Comparison of ENCODE assay signal across 10 cellular contexts in genomic region chr7:73624669-73625001, GRCh38. TPM values are rescaled to one million over a fixed set of nuclear protein-coding genes. Genes with fewer than 3 reads are reported as not detected.
A peak's percentile ranks its signal among the peaks of the same experiment; 100 is the strongest.
DNase-seq lines count a peak whose midpoint lies in the region; TF ChIP-seq lines count a peak whose summit lies in the region.
"Had no signal": no experiment of that assay in that cellular context is flagged by ENCODE, and none has a peak within 500 bp of the region (broad histone marks: within the 10 kb centered on the region; RNA-seq: fewer than 3 reads in every experiment).

No MANE protein-coding gene starts in this region.

- no peak overlapping the region for H2BK5ac ChIP-seq in mesenchymal stem cell (ENCODE audit: low read depth, low read length, poor library complexity, severe bottlenecking)

- peaks cover 37% of the 10 kb centered on the region for H3K27me3 Mint-ChIP-seq in activated naive CD4-positive, alpha-beta T cell treated with anti-CD3 and anti-CD28 coated beads, Interleukin-2, amount 50 U/mL, for 24 hours

- H3K4ac ChIP-seq in mesenchymal stem cell (ENCODE audit: low read depth in 1 of 2, low read length in 2 of 2) = no peak overlapping the region

- no peaks in the 10 kb centered on the region for H3K36me3 ChIP-seq in adipocyte (ENCODE audit: control insufficient read depth, insufficient read depth, low read length, severe bottlenecking)
- no peaks in the 10 kb centered on the region for H3K36me3 ChIP-seq in mesenchymal stem cell (ENCODE audit: control insufficient read depth in 1 of 2, insufficient read depth in 2 of 2, low read depth in 1 of 2, low read length in 2 of 2)
- H3K36me3 ChIP-seq in suprapubic skin = no peaks in the 10 kb centered on the region
- H3K36me3 ChIP-seq in transverse colon = no peaks in the 10 kb centered on the region

- H2BK15ac ChIP-seq in mesenchymal stem cell (ENCODE audit: low read depth, poor library complexity, severe bottlenecking) = peak overlapping the region; percentile 15

- no peaks in the 10 kb centered on the region for H3K4me1 Mint-ChIP-seq in activated naive CD4-positive, alpha-beta T cell treated with anti-CD3 and anti-CD28 coated beads, Interleukin-2, amount 50 U/mL, for 24 hours

- no peak for DNase-seq in activated naive CD4-positive, alpha-beta T cell treated with anti-CD3 and anti-CD28 coated beads, Interleukin-2, amount 50 U/mL, for 16 hours
- DNase-seq in adipocyte (ENCODE audit: low read depth) = no peak
- no peak for DNase-seq in mesenchymal stem cell
- DNase-seq in suprapubic skin (ENCODE audit: low spot score in 2 of 2) = no peak
- no peak for DNase-seq in GM19238 (ENCODE audit: insufficient read length, low spot score)
- no peak for DNase-seq in transverse colon
- DNase-seq in islet precursor cell = no peak
- DNase-seq: GOT3 had no signal

- no peak overlapping the region for H3K18ac ChIP-seq in mesenchymal stem cell (ENCODE audit: low read depth in 1 of 2, low read length in 2 of 2)

- H3K4me3 Mint-ChIP-seq in activated naive CD4-positive, alpha-beta T cell treated with anti-CD3 and anti-CD28 coated beads, Interleukin-2, amount 50 U/mL, for 24 hours = peak overlapping the region; percentile 33

- H3K79me1 ChIP-seq in mesenchymal stem cell (replicated peaks; ENCODE audit: low read length, poor library complexity, severe bottlenecking) = no peaks in the 10 kb centered on the region

- no peak for TF ChIP-seq POLR2A in suprapubic skin (IDR thresholded peaks at IDR 0.05)
- TF ChIP-seq POLR2A in transverse colon (IDR thresholded peaks at IDR 0.05) = no peak

- no peak overlapping the region for H2AFZ ChIP-seq in mesenchymal stem cell (ENCODE audit: low read depth, low read length)

- no peak overlapping the region for H3K23ac ChIP-seq in mesenchymal stem cell (ENCODE audit: low read length in 2 of 2)

- H3K9ac ChIP-seq in adipocyte (ENCODE audit: low read length) (no peak overlapping the region), mesenchymal stem cell (ENCODE audit: low read length) (no peak overlapping the region)

- H2AK5ac ChIP-seq in mesenchymal stem cell (ENCODE audit: low read length, severe bottlenecking) = no peak overlapping the region

- no peak for TF ChIP-seq EP300 in suprapubic skin (IDR thresholded peaks at IDR 0.05)
- TF ChIP-seq EP300 in transverse colon (IDR thresholded peaks at IDR 0.05; ENCODE audit: low read depth) = no peak

- H3K27me3 ChIP-seq in adipocyte (replicated peaks; ENCODE audit: control insufficient read depth, insufficient read depth, low read length) = peaks cover 12% of the 10 kb centered on the region
- H3K27me3 ChIP-seq in mesenchymal stem cell (ENCODE audit: control insufficient read depth in 1 of 2, insufficient read depth in 1 of 2, low read length in 2 of 2) = peaks cover 68 to 70% of the 10 kb centered on the region in 2 experiments
- H3K27me3 ChIP-seq in suprapubic skin = peaks cover 54% of the 10 kb centered on the region
- peaks cover 73% of the 10 kb centered on the region for H3K27me3 ChIP-seq in transverse colon

- no peak overlapping the region for H3K27ac Mint-ChIP-seq in activated naive CD4-positive, alpha-beta T cell treated with anti-CD3 and anti-CD28 coated beads, Interleukin-2, amount 50 U/mL, for 24 hours
- H3K27ac Mint-ChIP-seq: memory B cell had no signal

- no peak overlapping the region for H4K8ac ChIP-seq in mesenchymal stem cell (ENCODE audit: low read length)

- H4K91ac ChIP-seq in mesenchymal stem cell (ENCODE audit: low read length) = no peak overlapping the region

- H3K9me3 ChIP-seq in adipocyte (ENCODE audit: control insufficient read depth, low read length) = no peaks in the 10 kb centered on the region
- H3K9me3 ChIP-seq in mesenchymal stem cell (ENCODE audit: control insufficient read depth, low read length) = no peaks in the 10 kb centered on the region
- H3K9me3 ChIP-seq in suprapubic skin = no peaks in the 10 kb centered on the region
- H3K9me3 ChIP-seq in transverse colon = no peaks in the 10 kb centered on the region

- H2BK120ac ChIP-seq in mesenchymal stem cell (ENCODE audit: low read depth, low read length) = no peak overlapping the region

- peaks cover 17% of the 10 kb centered on the region for H3K4me1 ChIP-seq in adipocyte (ENCODE audit: control insufficient read depth, insufficient read depth, low read length)
- peaks cover 17% of the 10 kb centered on the region for H3K4me1 ChIP-seq in mesenchymal stem cell (ENCODE audit: control insufficient read depth, insufficient read depth, low read depth, low read length)
- H3K4me1 ChIP-seq in suprapubic skin = peaks cover 29% of the 10 kb centered on the region
- H3K4me1 ChIP-seq in transverse colon = peaks cover 15 to 24% (median 19%) of the 10 kb centered on the region in 4 donors

- H2BK12ac ChIP-seq in mesenchymal stem cell (ENCODE audit: low read length in 2 of 2) = no peak overlapping the region

- intact Hi-C loops in transverse colon (cut with DNase I; ENCODE audit: low total_unique reads) = no loop called here

- H3K27ac ChIP-seq in mesenchymal stem cell (ENCODE audit: low read length, poor library complexity, severe bottlenecking) = no peak overlapping the region
- H3K27ac ChIP-seq in suprapubic skin = no peak overlapping the region
- no peak overlapping the region for H3K27ac ChIP-seq in transverse colon

- no peak overlapping the region for H3K14ac ChIP-seq in mesenchymal stem cell (ENCODE audit: low read length in 2 of 2)

- H3K4me2 ChIP-seq in mesenchymal stem cell (ENCODE audit: low read length, poor library complexity, severe bottlenecking) = no peak overlapping the region

- peak overlapping the region; percentile 87 for H3K4me3 ChIP-seq in adipocyte (ENCODE audit: low read length)
- no peak overlapping the region for H3K4me3 ChIP-seq in mesenchymal stem cell (ENCODE audit: insufficient read depth in 1 of 2, low read depth in 1 of 2, low read length in 2 of 2)
- H3K4me3 ChIP-seq in suprapubic skin = peak overlapping the region; percentile 71
- peak overlapping the region in 2 of 4 donors; percentile 42 to 57 for H3K4me3 ChIP-seq in transverse colon

- TF ChIP-seq CTCF in suprapubic skin (IDR thresholded peaks at IDR 0.05) (no peak), transverse colon (IDR thresholded peaks at IDR 0.05) (peak in 1 of 5 experiments; percentile 10)

- in situ Hi-C loops in transverse colon (cut with MboI; ENCODE audit: low pct_ligation_motif_present in 1 of 4, low pct_unique_long_range_greater_than_20kb in 1 of 4, low sequenced_read_pairs in 3 of 4) = loop anchor here in 2 of 4 donors (25.0 kb wide), 1 partner anchor 238 kb away; the partner anchor contains the start of gene TMEM270 (in 2 of the 2)

- H3K36me3 Mint-ChIP-seq in activated naive CD4-positive, alpha-beta T cell treated with anti-CD3 and anti-CD28 coated beads, Interleukin-2, amount 50 U/mL, for 24 hours = no peaks in the 10 kb centered on the region
- H3K36me3 Mint-ChIP-seq: memory B cell had no signal

- H3K9me3 Mint-ChIP-seq in activated naive CD4-positive, alpha-beta T cell treated with anti-CD3 and anti-CD28 coated beads, Interleukin-2, amount 50 U/mL, for 24 hours = no peaks in the 10 kb centered on the region
- H3K9me3 Mint-ChIP-seq: memory B cell had no signal

- WGBS in mesenchymal stem cell = 32% methylated on average over 7 of the region's 9 CpGs
- WGBS in suprapubic skin = 71% methylated on average over 5 of the region's 9 CpGs
- WGBS in transverse colon (ENCODE audit: low coverage in 1 of 2), 2 donors = 32 to 41% methylated on average over 3 to 9 of the region's 9 CpGs

RNA-seq across cellular contexts. Expression of gene MLXIPL, which starts 0.3 kb away (rescaled TPM):
- 0.10 TPM for polyA plus RNA-seq in mesenchymal stem cell (2013, experiment 1 of 2)
- 0.11 TPM for polyA plus RNA-seq in mesenchymal stem cell (2013, experiment 2 of 2)
- total RNA-seq in suprapubic skin = 1 to 10 TPM; 1.9 to 9.3 (median 2.7) TPM
- total RNA-seq in transverse colon = 100 to 1,000 TPM in 1 of 4 donors, 10 to 100 TPM in 3; 17.3 to 106 (median 28.4) TPM

RNA-seq across cellular contexts. Expression of gene VPS37D, which starts 43.0 kb away (rescaled TPM):
- 3.1 TPM for polyA plus RNA-seq in mesenchymal stem cell (2013, experiment 1 of 2)
- polyA plus RNA-seq in mesenchymal stem cell (2013, experiment 2 of 2) = 2.9 TPM
- total RNA-seq in suprapubic skin = 1 to 10 TPM; 1.9 to 3.5 (median 2.1) TPM
- total RNA-seq in transverse colon = 1 to 10 TPM in 1 of 4 donors, under 1 TPM in 1, not detected in 2; 0.82 to 3.5 TPM

RNA-seq across cellular contexts. Expression of gene TBL2, which starts 46.3 kb away (rescaled TPM):
- 39.1 TPM for polyA plus RNA-seq in mesenchymal stem cell (2013, experiment 1 of 2)
- polyA plus RNA-seq in mesenchymal stem cell (2013, experiment 2 of 2) = 42.0 TPM
- total RNA-seq in suprapubic skin (10 to 100 TPM; 23.3 to 43.3 (median 40.8) TPM), transverse colon (10 to 100 TPM; 31.9 to 56.3 (median 46.2) TPM)

RNA-seq across cellular contexts. Expression of gene DNAJC30, which starts 58.6 kb away (rescaled TPM):
- polyA plus RNA-seq in mesenchymal stem cell (2013, experiment 1 of 2) = 11.8 TPM
- polyA plus RNA-seq in mesenchymal stem cell (2013, experiment 2 of 2) = 12.1 TPM
- total RNA-seq in suprapubic skin = 1 to 10 TPM; 4.4 to 4.9 (median 4.8) TPM
- 10 to 100 TPM in 1 of 4 donors, 1 to 10 TPM in 3; 1.9 to 26.7 (median 6.8) TPM for total RNA-seq in transverse colon

RNA-seq across cellular contexts. Expression of gene BUD23, which starts 58.8 kb away (rescaled TPM):
- 75.0 TPM for polyA plus RNA-seq in mesenchymal stem cell (2013, experiment 1 of 2)
- polyA plus RNA-seq in mesenchymal stem cell (2013, experiment 2 of 2) = 76.6 TPM
- total RNA-seq in suprapubic skin = 10 to 100 TPM; 48.1 to 65.8 (median 53.8) TPM
- 10 to 100 TPM; 12.0 to 55.9 (median 30.3) TPM for total RNA-seq in transverse colon

Comparison
In these comparisons a context has a peak if more than half of its experiments do, and no peak if none do; other contexts are left out.
1. H3K4me3 ChIP-seq: peak in adipocyte (single experiment) and suprapubic skin (single experiment); none in mesenchymal stem cell (0 of 2).